ENCODE assay signal across 10 cellular contexts in genomic region chr16:22151599-22151998, GRCh38. TPM values are rescaled to one million over a fixed set of nuclear protein-coding genes. Genes with fewer than 3 reads are reported as not detected.
"Had no signal": no experiment of that assay in that cellular context is flagged by ENCODE, and none has a peak within 500 bp of the region (broad histone marks: within the 10 kb centered on the region; RNA-seq: fewer than 3 reads in every experiment).

No MANE protein-coding gene starts in this region.

- H3K27ac ChIP-seq: HL-60, KMS-11 had no signal

- H3K9ac ChIP-seq: KMS-11 had no signal

- H3K4me2 ChIP-seq: KMS-11 had no signal

- FAIRE-seq: HepG2, HTR-8/SVneo had no signal

- ATAC-seq: HepG2 had no signal

- DNase-seq: IMR-90, KBM-7, KG1 had no signal

RNA-seq across cellular contexts. Expression of gene SDR42E2, which starts 10.7 kb away (rescaled TPM):
- total RNA-seq: HT1080, IMR-90 had no signal
- polyA plus RNA-seq: IMR-90 had no signal

RNA-seq across cellular contexts. Expression of gene VWA3A, which starts 59.3 kb away (rescaled TPM):
- total RNA-seq: HT-29, HT1080, IMR-90 had no signal
- polyA plus RNA-seq: IgD-negative memory B cell, IMR-90 had no signal
